Comparison of ENCODE assay signal across 1 cellular context in genomic region chr20:22684072-22684762, GRCh38.
TF ChIP-seq lines count a peak whose summit lies in the region.

No MANE protein-coding gene starts in this region.

TF ChIP-seq in HepG2, 621 proteins besides CTCF, POLR2A, EP300 and RAD21 (continued from another document and continues in another):
- TF ChIP-seq HNF4G (IDR thresholded peaks at IDR 0.05; ENCODE audit: borderline replicate concordance, low read depth, low read length) (no peak), HNF4G (CRISPR knock-in tag; IDR thresholded peaks at IDR 0.05; ENCODE audit: borderline replicate concordance, low read depth) (peak; percentile 21; the same call in 1 of the 2 replicates), ZSCAN22 (CRISPR knock-in tag; IDR thresholded peaks at IDR 0.05) (no peak), NONO (IDR thresholded peaks at IDR 0.05) (no peak), NONO (CRISPR knock-in tag; conservative IDR thresholded peaks at IDR 0.05) (no peak), PTBP1 (IDR thresholded peaks at IDR 0.05; ENCODE audit: low read depth, low read length, poor library complexity, severe bottlenecking) (no peak), HCFC1 (IDR thresholded peaks at IDR 0.05; ENCODE audit: low read depth, low read length) (no peak), ZNF770 (CRISPR knock-in tag; IDR thresholded peaks at IDR 0.05) (no peak), ZFP37 (CRISPR knock-in tag; IDR thresholded peaks at IDR 0.05; ENCODE audit: borderline replicate concordance) (no peak), NCOA1 (CRISPR knock-in tag; IDR thresholded peaks at IDR 0.05) (no peak), ZNF703 (CRISPR knock-in tag; IDR thresholded peaks at IDR 0.05; ENCODE audit: borderline replicate concordance) (no peak), BCL3 (CRISPR knock-in tag; IDR thresholded peaks at IDR 0.05) (0 out of 2 replicates have a peak, but pooled peaks have one; percentile 24), ATF1 (CRISPR knock-in tag; IDR thresholded peaks at IDR 0.05) (no peak), ZFAT (CRISPR knock-in tag; conservative IDR thresholded peaks at IDR 0.05) (no peak), KDM3A (CRISPR knock-in tag; IDR thresholded peaks at IDR 0.05; ENCODE audit: low read depth) (peak; percentile 64; the same call in 1 of the 2 replicates), ZNF589 (CRISPR knock-in tag; conservative IDR thresholded peaks at IDR 0.05) (no peak), ZNF619 (CRISPR knock-in tag; IDR thresholded peaks at IDR 0.05) (no peak), ZNF570 (CRISPR knock-in tag; IDR thresholded peaks at IDR 0.05; ENCODE audit: borderline replicate concordance) (no peak), CCDC6 (CRISPR knock-in tag; IDR thresholded peaks at IDR 0.05) (0 out of 2 replicates have a peak, but pooled peaks have one; percentile 28), ZNF75D (CRISPR knock-in tag; IDR thresholded peaks at IDR 0.05; ENCODE audit: borderline replicate concordance) (no peak), ZNF883 (CRISPR knock-in tag; IDR thresholded peaks at IDR 0.05; ENCODE audit: not compliant biosample characterization) (peak; percentile 88), NFKBIZ (CRISPR knock-in tag; IDR thresholded peaks at IDR 0.05) (0 out of 2 replicates have a peak, but pooled peaks have one; percentile 24), MXD4 (CRISPR knock-in tag; IDR thresholded peaks at IDR 0.05) (no peak), ZFX (CRISPR knock-in tag; IDR thresholded peaks at IDR 0.05; ENCODE audit: low read depth) (no peak), RFXANK (CRISPR knock-in tag; IDR thresholded peaks at IDR 0.05) (no peak), ZBTB40 (IDR thresholded peaks at IDR 0.05) (no peak), ZBTB40 (CRISPR knock-in tag; IDR thresholded peaks at IDR 0.05) (no peak), RBM22 (optimal IDR thresholded peaks at IDR 0.05; ENCODE audit: low read length) (no peak), ZFP36L2 (CRISPR knock-in tag; IDR thresholded peaks at IDR 0.05) (no peak), ISL2 (CRISPR knock-in tag; IDR thresholded peaks at IDR 0.05) (no peak), ZNF614 (CRISPR knock-in tag; IDR thresholded peaks at IDR 0.05; ENCODE audit: borderline replicate concordance) (0 out of 2 replicates have a peak, but pooled peaks have one; percentile 54), SP1 (IDR thresholded peaks at IDR 0.05) (no peak), SP1 (CRISPR knock-in tag; IDR thresholded peaks at IDR 0.05) (0 out of 2 replicates have a peak, but pooled peaks have one; percentile 15), ZBTB42 (CRISPR knock-in tag; IDR thresholded peaks at IDR 0.05) (no peak), NR2F1 (CRISPR knock-in tag; IDR thresholded peaks at IDR 0.05) (no peak), ZZZ3 (CRISPR knock-in tag; IDR thresholded peaks at IDR 0.05; ENCODE audit: borderline replicate concordance) (no peak), TFAP4 (IDR thresholded peaks at IDR 0.05; ENCODE audit: borderline replicate concordance, low read depth) (0 out of 2 replicates have a peak, but pooled peaks have one; percentile 16), ZMYM2 (CRISPR knock-in tag; IDR thresholded peaks at IDR 0.05) (no peak), KDM2A (CRISPR knock-in tag; IDR thresholded peaks at IDR 0.05; ENCODE audit: borderline replicate concordance, low read depth) (peak; percentile 72; the same call in 1 of the 2 replicates), SALL2 (CRISPR knock-in tag; IDR thresholded peaks at IDR 0.05) (no peak), FOXO4 (CRISPR knock-in tag; conservative IDR thresholded peaks at IDR 0.05) (no peak), ZBTB46 (CRISPR knock-in tag; IDR thresholded peaks at IDR 0.05; ENCODE audit: borderline replicate concordance) (no peak), ZNF674 (CRISPR knock-in tag; IDR thresholded peaks at IDR 0.05; ENCODE audit: low read depth) (no peak), MAX (IDR thresholded peaks at IDR 0.05) (no peak), SALL1 (CRISPR knock-in tag; IDR thresholded peaks at IDR 0.05) (peak; percentile 59; the same call in 1 of the 2 replicates), ZBED4 (CRISPR knock-in tag; IDR thresholded peaks at IDR 0.05; ENCODE audit: borderline replicate concordance) (no peak), PITX1 (CRISPR knock-in tag; IDR thresholded peaks at IDR 0.05) (no peak)
